ENCODE assay signal across 8 cellular contexts in genomic region chr12:110047297-110047940, GRCh38. TPM values are rescaled to one million over a fixed set of nuclear protein-coding genes. Genes with fewer than 3 reads are reported as not detected.
DNase-seq lines count a peak whose midpoint lies in the region; ATAC-seq, FAIRE-seq and TF ChIP-seq lines count a peak whose summit lies in the region.

No MANE protein-coding gene starts in this region.

- no peak for TF ChIP-seq RAD21 in K562 (CRISPR knock-in tag; conservative IDR thresholded peaks at IDR 0.05 in 1 of 2, IDR thresholded peaks at IDR 0.05 in 1 of 2)

- H3K79me1 ChIP-seq in mesenchymal stem cell (replicated peaks; ENCODE audit: low read length, poor library complexity, severe bottlenecking), result peaks cover 7% of the 10 kb centered on the region

- H2AFZ ChIP-seq in K562 (ENCODE audit: low read depth, low read length) (peak overlapping the region; percentile 94; the same call in 1 of the 2 replicates), mesenchymal stem cell (ENCODE audit: low read depth, low read length) (no peak overlapping the region)

- H3K4me1 ChIP-seq in K562 (replicated peaks in 1 of 2; ENCODE audit: control insufficient read depth in 2 of 2, insufficient read depth in 2 of 2, low read length in 2 of 2), result peaks cover 14 to 16% of the 10 kb centered on the region in 2 experiments
- peaks cover 8% of the 10 kb centered on the region for H3K4me1 ChIP-seq in mesenchymal stem cell (ENCODE audit: control insufficient read depth, insufficient read depth, low read depth, low read length)

- H3K9me1 ChIP-seq in K562 (ENCODE audit: control insufficient read depth, insufficient read depth, low read length), result no peaks in the 10 kb centered on the region

- TF ChIP-seq POLR2A in K562 (conservative IDR thresholded peaks at IDR 0.05), result no peak

- H4K91ac ChIP-seq in mesenchymal stem cell (ENCODE audit: low read length), result no peak overlapping the region

- CTCF ChIA-PET in K562 (lab: Yijun Ruan, JAX; ENCODE audit: low intra/inter-chr PET ratio), result no interaction called here

- no peak overlapping the region for H2AK5ac ChIP-seq in mesenchymal stem cell (ENCODE audit: low read length, severe bottlenecking)

- H3K4me2 ChIP-seq in K562 (ENCODE audit: insufficient read depth, low read length) (peak overlapping the region; percentile 90), mesenchymal stem cell (ENCODE audit: low read length, poor library complexity, severe bottlenecking) (peak overlapping the region; percentile 94)

- H2BK5ac ChIP-seq in mesenchymal stem cell (ENCODE audit: low read depth, low read length, poor library complexity, severe bottlenecking), result no peak overlapping the region

- no peak for ATAC-seq in activated T-cell treated with anti-CD3 and anti-CD28 coated beads, Interleukin-2, amount 50 U/mL, for 4 hours
- ATAC-seq in K562, result no peak; the same call in 2 of the 3 replicates

- peak overlapping the region in 1 of 2 experiments; percentile 23 for H2BK12ac ChIP-seq in mesenchymal stem cell (ENCODE audit: low read length in 2 of 2)

- H3K9ac ChIP-seq in K562 (ENCODE audit: insufficient read depth in 1 of 2, low read depth in 2 of 2, low read length in 2 of 2), result peak overlapping the region; percentile 59 to 92
- H3K9ac ChIP-seq in mesenchymal stem cell (ENCODE audit: low read length), result peak overlapping the region; percentile 90

- no peak overlapping the region for H3K18ac ChIP-seq in mesenchymal stem cell (ENCODE audit: low read depth in 1 of 2, low read length in 2 of 2)

- intact Hi-C loops in K562 (cut with micrococcal nuclease), result loop anchor here (5.0 kb wide), 1 partner anchor 50 kb away; no protein-coding TSS in a partner anchor

- H3K23ac ChIP-seq in mesenchymal stem cell (ENCODE audit: low read length in 2 of 2), result no peak overlapping the region

- H3K4me3 ChIP-seq in K562 (peak overlapping the region; percentile 60), mesenchymal stem cell (ENCODE audit: insufficient read depth in 1 of 2, low read depth in 1 of 2, low read length in 2 of 2) (peak overlapping the region; percentile 87 to 90)

- H3K27me3 ChIP-seq in K562 (ENCODE audit: control insufficient read depth in 2 of 2, insufficient read depth in 2 of 2, low read length in 2 of 2) (no peaks in the 10 kb centered on the region), mesenchymal stem cell (ENCODE audit: control insufficient read depth in 1 of 2, insufficient read depth in 1 of 2, low read length in 2 of 2) (no peaks in the 10 kb centered on the region)

- no peak overlapping the region for H2BK15ac ChIP-seq in mesenchymal stem cell (ENCODE audit: low read depth, poor library complexity, severe bottlenecking)

- peaks cover 8% of the 10 kb centered on the region; the same call in 1 of the 3 replicates for H3K36me3 ChIP-seq in K562 (ENCODE audit: control insufficient read depth, insufficient read depth, low read length)
- H3K36me3 ChIP-seq in mesenchymal stem cell (ENCODE audit: control insufficient read depth in 1 of 2, insufficient read depth in 2 of 2, low read depth in 1 of 2, low read length in 2 of 2), result peaks cover 4 to 5% of the 10 kb centered on the region in 2 experiments

- in situ Hi-C loops in K562 (cut with MboI), result no loop called here

- H3K14ac ChIP-seq in mesenchymal stem cell (ENCODE audit: low read length in 2 of 2), result no peak overlapping the region

- peak overlapping the region; percentile 17; the same call in 1 of the 3 replicates for H3K27ac ChIP-seq in K562 (ENCODE audit: extremely low read depth, low read depth, low read length)
- H3K27ac ChIP-seq in mesenchymal stem cell (ENCODE audit: low read length, poor library complexity, severe bottlenecking), result no peak overlapping the region

- WGBS in K562 (ENCODE audit: insufficient coverage, low coverage, missing lambda C conversion rate), result 51% methylated on average over 14 of the region's 14 CpGs
- WGBS in mesenchymal stem cell, result 88% methylated on average over 14 of the region's 14 CpGs

- H2BK120ac ChIP-seq in mesenchymal stem cell (ENCODE audit: low read depth, low read length), result no peak overlapping the region

- H3K4ac ChIP-seq in mesenchymal stem cell (ENCODE audit: low read depth in 1 of 2, low read length in 2 of 2), result no peak overlapping the region

- H3K9me3 ChIP-seq in K562 (replicated peaks; ENCODE audit: control insufficient read depth, insufficient read depth, low read depth, low read length), result no peaks in the 10 kb centered on the region
- H3K9me3 ChIP-seq in mesenchymal stem cell (ENCODE audit: control insufficient read depth, low read length), result no peaks in the 10 kb centered on the region

- peak overlapping the region; percentile 92 for H3K27ac Mint-ChIP-seq in type B pancreatic cell

- no peak for TF ChIP-seq EP300 in K562 (IDR thresholded peaks at IDR 0.05; ENCODE audit: low read length)

- POLR2A ChIA-PET in K562 (lab: Yijun Ruan, JAX), result interaction anchor here (0.5 to 1.4 kb wide), 4 partner anchors 9 to 233 kb away, joined by 3 read pairs; no protein-coding TSS in a partner anchor

- peaks cover 9% of the 10 kb centered on the region for H3K36me3 Mint-ChIP-seq in activated T-cell treated with anti-CD3 and anti-CD28 coated beads, Interleukin-2, amount 50 U/mL, for 4 hours (ENCODE audit: insufficient read depth)
- peaks cover 4% of the 10 kb centered on the region for H3K36me3 Mint-ChIP-seq in type B pancreatic cell

- no peaks in the 10 kb centered on the region for H3K9me3 Mint-ChIP-seq in activated T-cell treated with anti-CD3 and anti-CD28 coated beads, Interleukin-2, amount 50 U/mL, for 4 hours
- H3K9me3 Mint-ChIP-seq in type B pancreatic cell, result no peaks in the 10 kb centered on the region

- no peak for FAIRE-seq in K562 (lab: Jason Lieb, UNC)

- H3K27me3 Mint-ChIP-seq in activated T-cell treated with anti-CD3 and anti-CD28 coated beads, Interleukin-2, amount 50 U/mL, for 4 hours (ENCODE audit: low read depth), result no peaks in the 10 kb centered on the region
- no peaks in the 10 kb centered on the region for H3K27me3 Mint-ChIP-seq in type B pancreatic cell

- BruUV-seq in K562 (replicated peaks; lab: Mats Ljungman, UMichigan), result no TSS peak

- peaks cover 19% of the 10 kb centered on the region for H3K79me2 ChIP-seq in K562 (ENCODE audit: control insufficient read depth, insufficient read depth, low read length)

- H3K4me1 Mint-ChIP-seq in activated T-cell treated with anti-CD3 and anti-CD28 coated beads, Interleukin-2, amount 50 U/mL, for 4 hours (ENCODE audit: low read depth), result peaks cover 37% of the 10 kb centered on the region
- peaks cover 18% of the 10 kb centered on the region for H3K4me1 Mint-ChIP-seq in type B pancreatic cell (ENCODE audit: unreplicated experiment)

- no peak for DNase-seq in activated T-cell treated with anti-CD3 and anti-CD28 coated beads, Interleukin-2, amount 50 U/mL, for 4 hours
- DNase-seq in activated T-cell treated with anti-CD3 and anti-CD28 coated beads for 4 hours (no peak), K562 (ENCODE audit: extremely low read depth in 1 of 4, low spot score in 3 of 4) (no peak), mesenchymal stem cell (peak; percentile 25), type B pancreatic cell (ENCODE audit: extremely low spot score, unreplicated experiment) (no peak), NCI-H446 (lab: John Stamatoyannopoulos, UW) (no peak), NCI-H2227 treated with DMSO at 0.1 percent for 48 hours (lab: John Stamatoyannopoulos, UW) (no peak)
- no peak for DNase-seq in activated effector memory CD4-positive, alpha-beta T cell treated with Interleukin-2 at 50 U/mL for 16 hours

- no peaks in the 10 kb centered on the region for H4K20me1 ChIP-seq in K562 (replicated peaks; ENCODE audit: control insufficient read depth, insufficient read depth, low read length)

- TF ChIP-seq CTCF in K562 (IDR thresholded peaks at IDR 0.05 in 2 of 3, conservative IDR thresholded peaks at IDR 0.05 in 1 of 3; ENCODE audit: insufficient read depth in 2 of 3, low read depth in 1 of 3, low read length in 3 of 3) (no peak), type B pancreatic cell (conservative IDR thresholded peaks at IDR 0.05) (no peak)

- peak overlapping the region; percentile 24 for H4K8ac ChIP-seq in mesenchymal stem cell (ENCODE audit: low read length)

- peak overlapping the region; percentile 84 for H3K4me3 Mint-ChIP-seq in activated T-cell treated with anti-CD3 and anti-CD28 coated beads, Interleukin-2, amount 50 U/mL, for 4 hours
- H3K4me3 Mint-ChIP-seq in type B pancreatic cell, result peak overlapping the region; percentile 96

RNA-seq across cellular contexts. Expression of gene C12orf76, which starts 0.9 kb away (rescaled TPM):
- total RNA-seq in activated T-cell treated with anti-CD3 and anti-CD28 coated beads, Interleukin-2, amount 50 U/mL, for 4 hours, result 1 to 10 TPM; 5.9 to 6.8 (median 6.4) TPM
- 50.6 and 54.2 TPM in 2 replicates for total RNA-seq in K562 (2011; cell fraction: chromatin; rRNA removed; ENCODE audit: low replicate concordance)
- total RNA-seq in K562 (2011; cell fraction: nucleolus; rRNA removed), result 31.8 and 34.5 TPM in 2 replicates
- 53.2 and 69.8 TPM in 2 replicates for total RNA-seq in K562 (2011; cell fraction: nucleoplasm; rRNA removed)
- total RNA-seq in K562 (2014; rRNA removed), result 11.9 and 14.2 TPM in 2 replicates
- 13.0 and 13.1 TPM in 2 replicates for total RNA-seq in K562 (2014; rRNA removed; fragmentation: Illumina TruSeq; extraction: Trizol)
- total RNA-seq in K562 (2015; rRNA removed; fragmentation: Illumina TruSeq; extraction: Trizol), result 9.6 and 12.2 TPM in 2 replicates
- 13.3 and 13.6 TPM in 2 replicates for total RNA-seq in K562 (2021)
- 38.6 and 46.7 TPM in 2 replicates for polyA plus RNA-seq in K562 (2011; rRNA removed)
- 23.1 and 42.1 TPM in 2 replicates for polyA plus RNA-seq in K562 (2011; cell fraction: cytosol; rRNA removed)
- polyA plus RNA-seq in K562 (2011; cell fraction: nucleus; rRNA removed), result 31.9 and 42.8 TPM in 2 replicates
- 17.4 and 30.2 TPM in 2 replicates for polyA plus RNA-seq in K562 (2012)
- polyA plus RNA-seq in K562 (2014; fragmentation: Illumina TruSeq; extraction: Trizol), result 12.3 and 14.4 TPM in 2 replicates
- 1 to 10 TPM; 6.3 to 7.0 TPM for polyA plus RNA-seq in K562 (2014; fragmentation: Nextera tagmentation; extraction: Ambion mirVana)
- 17.8 and 23.5 TPM in 2 replicates for polyA plus RNA-seq in K562 (2014; rRNA removed)
- polyA minus RNA-seq in K562 (2011; rRNA and poly(A)+ RNA removed), result 18.1 and 26.6 TPM in 2 replicates
- 8.9 and 22.8 TPM in 2 replicates for polyA minus RNA-seq in K562 (2011; cell fraction: cytosol; rRNA and poly(A)+ RNA removed)
- polyA minus RNA-seq in K562 (2011; cell fraction: nucleus; rRNA and poly(A)+ RNA removed), result 7.1 and 10.1 TPM in 2 replicates
- polyA plus RNA-seq in mesenchymal stem cell (2013, experiment 1 of 2), result 10.6 TPM
- polyA plus RNA-seq in mesenchymal stem cell (2013, experiment 2 of 2), result 10.7 TPM
- 20.8 and 21.4 TPM in 2 replicates for total RNA-seq in type B pancreatic cell (ENCODE audit: low replicate concordance)

RNA-seq across cellular contexts. Expression of gene ANKRD13A, which starts 48.2 kb away (rescaled TPM):
- total RNA-seq in activated T-cell treated with anti-CD3 and anti-CD28 coated beads, Interleukin-2, amount 50 U/mL, for 4 hours, result 10 to 100 TPM; 30.6 to 42.7 (median 38.8) TPM
- 58.1 and 82.6 TPM in 2 replicates for total RNA-seq in K562 (2011; cell fraction: chromatin; rRNA removed; ENCODE audit: low replicate concordance)
- total RNA-seq in K562 (2011; cell fraction: nucleolus; rRNA removed), result 46.0 and 48.2 TPM in 2 replicates
- 57.3 and 80.5 TPM in 2 replicates for total RNA-seq in K562 (2011; cell fraction: nucleoplasm; rRNA removed)
- total RNA-seq in K562 (2014; rRNA removed) (45.0 and 55.0 TPM in 2 replicates), K562 (2014; rRNA removed; fragmentation: Illumina TruSeq; extraction: Trizol) (40.3 and 46.8 TPM in 2 replicates), K562 (2015; rRNA removed; fragmentation: Illumina TruSeq; extraction: Trizol) (41.6 and 45.1 TPM in 2 replicates), K562 (2021) (37.7 and 41.5 TPM in 2 replicates), type B pancreatic cell (ENCODE audit: low replicate concordance) (34.6 and 43.4 TPM in 2 replicates)
- polyA plus RNA-seq in K562 (2011; rRNA removed) (47.5 and 52.0 TPM in 2 replicates), K562 (2014; fragmentation: Illumina TruSeq; extraction: Trizol) (33.6 and 37.6 TPM in 2 replicates), K562 (2014; fragmentation: Nextera tagmentation; extraction: Ambion mirVana) (1 to 10 TPM; 5.0 to 9.0 TPM), K562 (2014; rRNA removed) (41.7 and 49.1 TPM in 2 replicates)
- 51.5 and 72.4 TPM in 2 replicates for polyA plus RNA-seq in K562 (2011; cell fraction: cytosol; rRNA removed)
- 85.6 and 88.3 TPM in 2 replicates for polyA plus RNA-seq in K562 (2011; cell fraction: nucleus; rRNA removed)
- 26.4 and 35.3 TPM in 2 replicates for polyA plus RNA-seq in K562 (2012)
- polyA minus RNA-seq in K562 (2011; rRNA and poly(A)+ RNA removed), result 59.6 and 62.9 TPM in 2 replicates
- 23.7 and 25.3 TPM in 2 replicates for polyA minus RNA-seq in K562 (2011; cell fraction: cytosol; rRNA and poly(A)+ RNA removed)
- 22.1 and 38.8 TPM in 2 replicates for polyA minus RNA-seq in K562 (2011; cell fraction: nucleus; rRNA and poly(A)+ RNA removed)
- polyA plus RNA-seq in mesenchymal stem cell (2013, experiment 1 of 2), result 17.6 TPM
- polyA plus RNA-seq in mesenchymal stem cell (2013, experiment 2 of 2), result 18.0 TPM

RNA-seq across cellular contexts. Expression of gene GIT2, which starts 51.3 kb away (rescaled TPM):
- 10 to 100 TPM; 43.0 to 51.8 (median 49.0) TPM for total RNA-seq in activated T-cell treated with anti-CD3 and anti-CD28 coated beads, Interleukin-2, amount 50 U/mL, for 4 hours
- 114 and 164 TPM in 2 replicates for total RNA-seq in K562 (2011; cell fraction: chromatin; rRNA removed; ENCODE audit: low replicate concordance)
- total RNA-seq in K562 (2011; cell fraction: nucleolus; rRNA removed), result 56.8 and 57.4 TPM in 2 replicates
- total RNA-seq in K562 (2011; cell fraction: nucleoplasm; rRNA removed), result 87.3 and 120 TPM in 2 replicates
- 16.3 and 18.0 TPM in 2 replicates for total RNA-seq in K562 (2014; rRNA removed)
- total RNA-seq in K562 (2014; rRNA removed; fragmentation: Illumina TruSeq; extraction: Trizol), result 23.3 and 24.0 TPM in 2 replicates
- total RNA-seq in K562 (2015; rRNA removed; fragmentation: Illumina TruSeq; extraction: Trizol), result 24.3 TPM in 2 replicates
- total RNA-seq in K562 (2021), result 23.5 and 24.7 TPM in 2 replicates
- polyA plus RNA-seq in K562 (2011; rRNA removed), result 27.4 and 30.4 TPM in 2 replicates
- 14.5 and 18.9 TPM in 2 replicates for polyA plus RNA-seq in K562 (2011; cell fraction: cytosol; rRNA removed)
- polyA plus RNA-seq in K562 (2011; cell fraction: nucleus; rRNA removed), result 53.2 and 65.2 TPM in 2 replicates
- polyA plus RNA-seq in K562 (2012), result 14.2 and 18.6 TPM in 2 replicates
- polyA plus RNA-seq in K562 (2014; fragmentation: Illumina TruSeq; extraction: Trizol), result 23.7 and 26.9 TPM in 2 replicates
- polyA plus RNA-seq in K562 (2014; fragmentation: Nextera tagmentation; extraction: Ambion mirVana), result 1 to 10 TPM; 4.0 to 5.0 TPM
- polyA plus RNA-seq in K562 (2014; rRNA removed), result 20.1 and 26.2 TPM in 2 replicates
- polyA minus RNA-seq in K562 (2011; rRNA and poly(A)+ RNA removed), result 46.0 and 51.5 TPM in 2 replicates
- polyA minus RNA-seq in K562 (2011; cell fraction: cytosol; rRNA and poly(A)+ RNA removed), result 13.6 and 15.2 TPM in 2 replicates
- polyA minus RNA-seq in K562 (2011; cell fraction: nucleus; rRNA and poly(A)+ RNA removed), result 32.9 and 63.3 TPM in 2 replicates
- 25.2 TPM for polyA plus RNA-seq in mesenchymal stem cell (2013, experiment 1 of 2)
- polyA plus RNA-seq in mesenchymal stem cell (2013, experiment 2 of 2), result 24.1 TPM
- 26.3 and 38.4 TPM in 2 replicates for total RNA-seq in type B pancreatic cell (ENCODE audit: low replicate concordance)
